ENCODE assay signal across 28 cellular contexts in genomic region chr22:19821523-19822300, GRCh38. TPM values are rescaled to one million over a fixed set of nuclear protein-coding genes. Genes with fewer than 3 reads are reported as not detected.
DNase-seq lines count a peak whose midpoint lies in the region; ATAC-seq, FAIRE-seq and TF ChIP-seq lines count a peak whose summit lies in the region.
"Had no signal": no experiment of that assay in that cellular context is flagged by ENCODE, and none has a peak within 500 bp of the region (broad histone marks: within the 10 kb centered on the region; RNA-seq: fewer than 3 reads in every experiment).

No MANE protein-coding gene starts in this region.

- no peak overlapping the region for H3K4me2 ChIP-seq in GM23338
- no peak overlapping the region for H3K4me2 ChIP-seq in H1 (ENCODE audit: insufficient read depth in 1 of 2, low read depth in 2 of 2, low read length in 2 of 2)
- H3K4me2 ChIP-seq in neural progenitor cell, result no peak overlapping the region

- no peaks in the 10 kb centered on the region for H3F3A ChIP-seq in GM23338 (replicated peaks; ENCODE audit: low read depth)
- no peaks in the 10 kb centered on the region for H3F3A ChIP-seq in neural progenitor cell (ENCODE audit: low read depth)

- BruUV-seq in Calu3 (replicated peaks; lab: Mats Ljungman, UMichigan), result no TSS peak

- H2AFZ ChIP-seq in GM23338 (no peak overlapping the region), H1 (ENCODE audit: low read length) (no peak overlapping the region), neural progenitor cell (replicated peaks) (no peak overlapping the region)
- H2AFZ ChIP-seq: parathyroid adenoma had no signal

- peaks cover 6% of the 10 kb centered on the region for H3K27me3 Mint-ChIP-seq in GM23338 (ENCODE audit: insufficient read depth, low read depth, poor library complexity)
- H3K27me3 Mint-ChIP-seq in neural progenitor cell (ENCODE audit: insufficient read depth, low read depth), result no peaks in the 10 kb centered on the region
- no peaks in the 10 kb centered on the region for H3K27me3 Mint-ChIP-seq in Calu3 (ENCODE audit: unreplicated experiment)
- H3K27me3 Mint-ChIP-seq: activated CD4-positive, alpha-beta T cell treated with anti-CD3 and anti-CD28 coated beads, Interleukin-2, amount 10 ng/mL, durations not matched to agents 24 days and 14 days; stimulated activated naive CD8-positive, alpha-beta T cell treated with anti-CD3 and anti-CD28 coated beads, Interleukin-15, Interleukin-2, amounts not matched to agents 100 ng/mL and 50 ng/mL, for 24 hours had no signal

- no peak overlapping the region for H3K56ac ChIP-seq in H1 (replicated peaks; ENCODE audit: insufficient read length, low read depth, low read length)

- 82% methylated on average over 16 of the region's 20 CpGs; no CpG with 5 or more reads in 1 of the 2 experiments for WGBS in H1 (ENCODE audit: extremely low coverage in 1 of 2, insufficient coverage in 1 of 2, insufficient read length in 1 of 2, insufficient replicate concordance in 2 of 2, low coverage in 1 of 2, low lambda C conversion rate in 2 of 2, missing lambda C conversion rate in 1 of 2), 2 experiments

- peak; percentile 7; the same call in 2 of the 3 replicates for ATAC-seq in GM23338
- ATAC-seq: esophagus mucosa, foreskin keratinocyte, left colon had no signal

- no peak for TF ChIP-seq RAD21 in H1 (IDR thresholded peaks at IDR 0.05 in 1 of 2, conservative IDR thresholded peaks at IDR 0.05 in 1 of 2; ENCODE audit: low read depth in 2 of 2, low read length in 2 of 2)

- no peaks in the 10 kb centered on the region for H3K79me1 ChIP-seq in H1 (ENCODE audit: low read depth, low read length)

- H3K4me1 Mint-ChIP-seq in GM23338, result peaks cover 5% of the 10 kb centered on the region; the same call in 2 of the 3 replicates
- H3K4me1 Mint-ChIP-seq in neural progenitor cell, result peaks cover 11% of the 10 kb centered on the region
- H3K4me1 Mint-ChIP-seq in Calu3 (ENCODE audit: low read depth, unreplicated experiment), result no peaks in the 10 kb centered on the region
- H3K4me1 Mint-ChIP-seq: activated CD4-positive, alpha-beta T cell treated with anti-CD3 and anti-CD28 coated beads, Interleukin-2, amount 10 ng/mL, durations not matched to agents 24 days and 14 days had no signal

- H3K79me2 ChIP-seq in GM23338 (replicated peaks; ENCODE audit: insufficient read depth) (no peaks in the 10 kb centered on the region), H1 (ENCODE audit: control insufficient read depth in 1 of 2, insufficient read depth in 2 of 2, low read length in 2 of 2) (no peaks in the 10 kb centered on the region), neural progenitor cell (ENCODE audit: low read depth) (no peaks in the 10 kb centered on the region)
- H3K79me2 ChIP-seq: parathyroid adenoma had no signal

- H3K23ac ChIP-seq in H1 (ENCODE audit: insufficient read length), result no peak overlapping the region

- H3K9ac ChIP-seq in H1 (replicated peaks in 1 of 4; ENCODE audit: extremely low read depth in 1 of 4, low read depth in 3 of 4, low read length in 3 of 4) (no peak overlapping the region), neural progenitor cell (no peak overlapping the region)
- H3K9ac ChIP-seq: parathyroid adenoma had no signal

- H4K20me1 ChIP-seq in GM23338 (replicated peaks; ENCODE audit: insufficient read depth), result no peaks in the 10 kb centered on the region
- H4K20me1 ChIP-seq in H1 (replicated peaks in 1 of 2; ENCODE audit: control insufficient read depth in 1 of 2, insufficient read depth in 2 of 2, low read length in 2 of 2), result peaks cover 6 to 13% of the 10 kb centered on the region in 2 experiments
- H4K20me1 ChIP-seq in neural progenitor cell (ENCODE audit: low read depth), result no peaks in the 10 kb centered on the region

- no peak for FAIRE-seq in H1 (lab: Jason Lieb, UNC)

- H2BK120ac ChIP-seq in H1 (replicated peaks; ENCODE audit: low read depth, low read length), result no peak overlapping the region

- H3K36me3 ChIP-seq in GM23338 (ENCODE audit: insufficient read depth) (no peaks in the 10 kb centered on the region), H1 (ENCODE audit: control insufficient read depth in 2 of 4, insufficient read depth in 4 of 4, low read length in 3 of 4) (no peaks in the 10 kb centered on the region), neural progenitor cell (no peaks in the 10 kb centered on the region)
- H3K36me3 ChIP-seq: adrenal gland, thyroid gland had no signal

- no peak for TF ChIP-seq EP300 in H1 (IDR thresholded peaks at IDR 0.05; ENCODE audit: borderline replicate concordance in 1 of 2, low read depth in 2 of 2, low read length in 2 of 2)

- peak; percentile 1 for DNase-seq in activated CD4-positive, alpha-beta T cell treated with anti-CD3 and anti-CD28 coated beads for 1 hour
- DNase-seq in activated CD4-positive, alpha-beta T cell treated with anti-CD3 and anti-CD28 coated beads, Interleukin-2, amount 50 U/mL, for 48 hours, result no peak
- DNase-seq in GM23338 (ENCODE audit: low spot score) (no peak), H1 (ENCODE audit: low read depth in 1 of 2, low spot score in 2 of 2) (peak in 1 of 2 experiments; percentile 47), posterior vena cava (ENCODE audit: low spot score) (peak; percentile 72), neural progenitor cell (ENCODE audit: low spot score) (no peak), Calu3 (no peak), NCI-H146 treated with DMSO at 0.1 percent for 48 hours (lab: John Stamatoyannopoulos, UW; ENCODE audit: unreplicated experiment) (no peak)
- DNase-seq: activated CD4-positive, alpha-beta T cell treated with anti-CD3 and anti-CD28 coated beads, Interleukin-2, amount 10 ng/mL, durations not matched to agents 24 days and 14 days; activated gamma-delta T cell; DMS79 treated with DMSO at 0.1 percent for 48 hours; effector memory CD4-positive, alpha-beta T cell; foreskin keratinocyte; GOT3; Karpas-422; left colon; mesendoderm; naive B cell; NCI-H1694; NCI-H2171 treated with DMSO at 0.1 percent for 48 hours; NCI-H524 treated with DMSO at 0.1 percent for 48 hours; T-helper 2 cell had no signal

- no peak overlapping the region for H3K4me3 Mint-ChIP-seq in GM23338
- no peak overlapping the region for H3K4me3 Mint-ChIP-seq in neural progenitor cell
- no peak overlapping the region for H3K4me3 Mint-ChIP-seq in Calu3 (ENCODE audit: low read depth, unreplicated experiment)
- H3K4me3 Mint-ChIP-seq: activated CD4-positive, alpha-beta T cell treated with anti-CD3 and anti-CD28 coated beads, Interleukin-2, amount 10 ng/mL, durations not matched to agents 24 days and 14 days; brain; naive B cell; stimulated activated naive CD8-positive, alpha-beta T cell treated with anti-CD3 and anti-CD28 coated beads, Interleukin-15, Interleukin-2, amounts not matched to agents 100 ng/mL and 50 ng/mL, for 24 hours had no signal

- TF ChIP-seq CTCF in GM23338 (conservative IDR thresholded peaks at IDR 0.05; ENCODE audit: low read depth in 2 of 2) (no peak), H1 (IDR thresholded peaks at IDR 0.05; ENCODE audit: control extremely low read depth in 1 of 3, insufficient read depth in 1 of 3, low read depth in 1 of 3, low read length in 3 of 3) (no peak), neural progenitor cell (IDR thresholded peaks at IDR 0.05) (no peak), Calu3 (IDR thresholded peaks at IDR 0.05; ENCODE audit: unreplicated experiment) (no peak)

- H3K9me3 ChIP-seq in H1 (ENCODE audit: insufficient read depth in 2 of 2, low read depth in 1 of 2, low read length in 1 of 2), result no peaks in the 10 kb centered on the region; a peak in 1 of 4 replicates
- no peaks in the 10 kb centered on the region for H3K9me3 ChIP-seq in neural progenitor cell (ENCODE audit: low read depth)
- H3K9me3 ChIP-seq: adrenal gland, thyroid gland had no signal

- no peaks in the 10 kb centered on the region; the same call in 1 of the 3 replicates for H3K9me3 Mint-ChIP-seq in GM23338
- no peaks in the 10 kb centered on the region for H3K9me3 Mint-ChIP-seq in neural progenitor cell
- peaks cover 2% of the 10 kb centered on the region for H3K9me3 Mint-ChIP-seq in Calu3 (ENCODE audit: low read depth, unreplicated experiment)
- H3K9me3 Mint-ChIP-seq: activated CD4-positive, alpha-beta T cell treated with anti-CD3 and anti-CD28 coated beads, Interleukin-2, amount 10 ng/mL, durations not matched to agents 24 days and 14 days; stimulated activated naive CD8-positive, alpha-beta T cell treated with anti-CD3 and anti-CD28 coated beads, Interleukin-15, Interleukin-2, amounts not matched to agents 100 ng/mL and 50 ng/mL, for 24 hours had no signal

- intact Hi-C loops in posterior vena cava (cut with DNase I) (no loop called here), Calu3 (cut with micrococcal nuclease; ENCODE audit: unreplicated experiment) (no loop called here)

- no peaks in the 10 kb centered on the region for H3K9me2 ChIP-seq in GM23338 (ENCODE audit: insufficient read depth)

- H3K27ac Mint-ChIP-seq in GM23338 (0 out of 2 replicates have a peak overlapping the region, but pooled peaks have one; percentile 36), neural progenitor cell (no peak overlapping the region), Calu3 (ENCODE audit: unreplicated experiment) (no peak overlapping the region)
- H3K27ac Mint-ChIP-seq: activated CD4-positive, alpha-beta T cell treated with anti-CD3 and anti-CD28 coated beads, Interleukin-2, amount 10 ng/mL, durations not matched to agents 24 days and 14 days; naive B cell; stimulated activated naive CD8-positive, alpha-beta T cell treated with anti-CD3 and anti-CD28 coated beads, Interleukin-15, Interleukin-2, amounts not matched to agents 100 ng/mL and 50 ng/mL, for 24 hours had no signal

- no peaks in the 10 kb centered on the region for H3K23me2 ChIP-seq in H1 (ENCODE audit: low read depth, low read length)

- H3K27me3 ChIP-seq in GM23338 (ENCODE audit: insufficient read depth), result no peaks in the 10 kb centered on the region
- H3K27me3 ChIP-seq in H1 (replicated peaks in 1 of 4; ENCODE audit: control insufficient read depth in 3 of 4, extremely low read depth in 1 of 4, insufficient read depth in 3 of 4, low read length in 3 of 4), result peaks cover 0 to 2% (median 0%) of the 10 kb centered on the region in 4 experiments; a peak in 1 of 7 replicates
- no peaks in the 10 kb centered on the region for H3K27me3 ChIP-seq in neural progenitor cell
- H3K27me3 ChIP-seq: adrenal gland, foreskin keratinocyte, thyroid gland had no signal

- 0 out of 2 replicates have a peak overlapping the region, but pooled peaks have one; percentile 60 for H2BK12ac ChIP-seq in H1 (ENCODE audit: low read depth, low read length)

- H3K4me3 ChIP-seq in GM23338 (no peak overlapping the region), H1 (ENCODE audit: extremely low read depth in 1 of 4, insufficient read depth in 2 of 4, low read depth in 3 of 4, low read length in 4 of 4) (no peak overlapping the region), neural progenitor cell (no peak overlapping the region)
- H3K4me3 ChIP-seq: adrenal gland, thyroid gland had no signal

- H4K91ac ChIP-seq in H1 (replicated peaks; ENCODE audit: insufficient read length, low read length), result peak overlapping the region; percentile 74

- 0 out of 2 replicates have a peak overlapping the region, but pooled peaks have one; percentile 16 for H2BK5ac ChIP-seq in H1 (ENCODE audit: low read depth, low read length)

- no peak overlapping the region; the same call in 1 of the 2 replicates for H3K18ac ChIP-seq in H1 (ENCODE audit: extremely low read depth, low read length)

- H2BK15ac ChIP-seq in H1 (ENCODE audit: low read length), result no peak overlapping the region

- H4K5ac ChIP-seq in H1 (ENCODE audit: insufficient read length, low read depth, low read length), result no peak overlapping the region

- CTCF ChIA-PET in H1 (lab: Charles Lee; ENCODE audit: partially characterized antibody), result interaction anchor here (0.5 to 4.3 kb wide), 25 partner anchors 10 to 138 kb away, joined by 3 to 18 read pairs (median 4); no protein-coding TSS in a partner anchor
- CTCF ChIA-PET in Calu3 (lab: Charles Lee), result interaction anchor here (0.6 kb wide), 1 partner anchor 616 kb away, joined by 3 read pairs; no protein-coding TSS in a partner anchor

- H3K4ac ChIP-seq in H1 (replicated peaks; ENCODE audit: insufficient read length, low read depth, low read length), result no peak overlapping the region

- H3K36me3 Mint-ChIP-seq in GM23338 (ENCODE audit: low read depth), result no peaks in the 10 kb centered on the region
- peaks cover 2% of the 10 kb centered on the region for H3K36me3 Mint-ChIP-seq in neural progenitor cell
- H3K36me3 Mint-ChIP-seq in Calu3 (ENCODE audit: insufficient read depth, unreplicated experiment), result peaks cover 4% of the 10 kb centered on the region
- H3K36me3 Mint-ChIP-seq: naive B cell had no signal

- H3K27ac ChIP-seq in GM23338 (ENCODE audit: low read depth) (no peak overlapping the region), H1 (ENCODE audit: low read depth, low read length) (no peak overlapping the region; the same call in 1 of the 2 replicates), neural progenitor cell (no peak overlapping the region)
- H3K27ac ChIP-seq: adrenal gland, foreskin keratinocyte, parathyroid adenoma, thyroid gland had no signal

- H3K4me1 ChIP-seq in GM23338 (ENCODE audit: insufficient read depth), result no peaks in the 10 kb centered on the region
- H3K4me1 ChIP-seq in H1 (replicated peaks in 1 of 4; ENCODE audit: control insufficient read depth in 3 of 4, insufficient read depth in 4 of 4, low read length in 3 of 4), result peaks cover 0 to 10% (median 1%) of the 10 kb centered on the region in 4 experiments; a peak in 4 of 7 replicates
- no peaks in the 10 kb centered on the region for H3K4me1 ChIP-seq in neural progenitor cell
- H3K4me1 ChIP-seq: adrenal gland, parathyroid adenoma had no signal

- no peak overlapping the region for H2BK20ac ChIP-seq in H1 (ENCODE audit: low read length)

- no peak overlapping the region for H3K14ac ChIP-seq in H1 (ENCODE audit: insufficient read length)

- POLR2A ChIA-PET in H1 (lab: Charles Lee; ENCODE audit: partially characterized antibody), result no interaction called here

- TF ChIP-seq POLR2A in H1 (IDR thresholded peaks at IDR 0.05; ENCODE audit: control extremely low read depth in 1 of 2, low read depth in 2 of 2, low read length in 2 of 2), result no peak

- H4K8ac ChIP-seq in H1 (ENCODE audit: extremely low read depth, insufficient read depth, low read length), result peak overlapping the region; percentile 57; the same call in 1 of the 2 replicates

- H2AK5ac ChIP-seq in H1 (ENCODE audit: low read depth, low read length), result no peak overlapping the region

RNA-seq across cellular contexts. Expression of gene GNB1L, which starts 33.0 kb away (rescaled TPM):
- 19.2 and 27.8 TPM in 2 replicates for total RNA-seq in GM23338 (2014; rRNA removed; shearing (Covaris generic))
- 15.2 and 17.4 TPM in 2 replicates for polyA plus RNA-seq in GM23338 (2016; fragmentation: Nextera tagmentation; extraction: Ambion mirVana)
- total RNA-seq in H1 (2021; fragmentation: NEBNext Ultra II Directional; extraction: Animal tissue kit (Norgen Biotek cat#: 25700)), result 14.3 and 15.6 TPM in 2 replicates
- 14.0 and 23.2 TPM in 2 replicates for polyA plus RNA-seq in H1 (2011; rRNA removed)
- 17.3 TPM for polyA plus RNA-seq in H1 (2011; cell fraction: cytosol; rRNA removed)
- 21.9 TPM for polyA plus RNA-seq in H1 (2011; cell fraction: nucleus; rRNA removed)
- 9.1 to 18.9 TPM (median 16.9 TPM) in 4 replicates for polyA plus RNA-seq in H1 (2012, experiment 1 of 2)
- 14.8 TPM for polyA plus RNA-seq in H1 (2012, experiment 2 of 2)
- 5.8 TPM for polyA plus RNA-seq in H1 (2013, experiment 1 of 2)
- 5.3 TPM for polyA plus RNA-seq in H1 (2013, experiment 2 of 2)
- 3.8 and 4.5 TPM in 2 replicates for polyA minus RNA-seq in H1 (2011; rRNA and poly(A)+ RNA removed)
- polyA minus RNA-seq in H1 (2011; cell fraction: cytosol; rRNA and poly(A)+ RNA removed), result 6.1 TPM
- polyA minus RNA-seq in H1 (2011; cell fraction: nucleus; rRNA and poly(A)+ RNA removed), result 5.6 TPM
- total RNA-seq in posterior vena cava, result 1 to 10 TPM; 3.6 to 3.9 TPM
- 3.0 and 11.6 TPM in 2 replicates for total RNA-seq in neural progenitor cell (ENCODE audit: low replicate concordance)
- 9.1 and 13.0 TPM in 2 replicates for total RNA-seq in Calu3 (2022)

RNA-seq across cellular contexts. Expression of gene RTL10, which starts 33.0 kb away (rescaled TPM):
- 17.4 and 19.2 TPM in 2 replicates for total RNA-seq in GM23338 (2014; rRNA removed; shearing (Covaris generic))
- polyA plus RNA-seq in GM23338 (2016; fragmentation: Nextera tagmentation; extraction: Ambion mirVana), result 7.8 and 9.4 TPM in 2 replicates
- 16.1 and 18.8 TPM in 2 replicates for total RNA-seq in H1 (2021; fragmentation: NEBNext Ultra II Directional; extraction: Animal tissue kit (Norgen Biotek cat#: 25700))
- polyA plus RNA-seq in H1 (2011; rRNA removed), result 11.5 and 15.5 TPM in 2 replicates
- polyA plus RNA-seq in H1 (2011; cell fraction: cytosol; rRNA removed), result 9.8 TPM
- 21.7 TPM for polyA plus RNA-seq in H1 (2011; cell fraction: nucleus; rRNA removed)
- polyA plus RNA-seq in H1 (2012, experiment 1 of 2), result 9.6 to 13.3 TPM (median 12.3 TPM) in 4 replicates
- 9.3 TPM for polyA plus RNA-seq in H1 (2012, experiment 2 of 2)
- 7.9 TPM for polyA plus RNA-seq in H1 (2013, experiment 1 of 2)
- 7.7 TPM for polyA plus RNA-seq in H1 (2013, experiment 2 of 2)
- polyA minus RNA-seq in H1 (2011; rRNA and poly(A)+ RNA removed), result 32.1 and 33.6 TPM in 2 replicates
- 10.3 TPM for polyA minus RNA-seq in H1 (2011; cell fraction: cytosol; rRNA and poly(A)+ RNA removed)
- polyA minus RNA-seq in H1 (2011; cell fraction: nucleus; rRNA and poly(A)+ RNA removed), result 21.5 TPM
- total RNA-seq in posterior vena cava, result 1 to 10 TPM; 7.6 to 8.6 TPM
- total RNA-seq in neural progenitor cell (ENCODE audit: low replicate concordance), result 7.3 and 16.3 TPM in 2 replicates
- 26.2 and 28.7 TPM in 2 replicates for total RNA-seq in Calu3 (2022)

Comparison
In these comparisons a context has a peak if more than half of its experiments do, and no peak if none do; other contexts are left out.
1. DNase-seq: peak in activated CD4-positive, alpha-beta T cell treated with anti-CD3 and anti-CD28 coated beads for 1 hour (single experiment) and posterior vena cava (single experiment); none in activated CD4-positive, alpha-beta T cell treated with anti-CD3 and anti-CD28 coated beads, Interleukin-2, amount 50 U/mL, for 48 hours (0 of 2), GM23338 (single experiment), neural progenitor cell (single experiment), Calu3 (single experiment) and NCI-H146 treated with DMSO at 0.1 percent for 48 hours (single experiment).